19 cellular contexts compared by ENCODE assay signal in genomic region chr22:49915610-49916009, GRCh38.
"Had no signal": no experiment of that assay in that cellular context is flagged by ENCODE, and none has a peak within 500 bp of the region (broad histone marks: within the 10 kb centered on the region; RNA-seq: fewer than 3 reads in every experiment).

No MANE protein-coding gene starts in this region.

- H3K27me3 Mint-ChIP-seq: effector memory CD8-positive, alpha-beta T cell; naive thymus-derived CD4-positive, alpha-beta T cell; stimulated activated naive CD8-positive, alpha-beta T cell treated with anti-CD3 and anti-CD28 coated beads, Interleukin-15, Interleukin-2, amounts not matched to agents 100 ng/mL and 50 ng/mL, for 24 hours had no signal

- H3K4me3 ChIP-seq: breast epithelium, left lung, mucosa of descending colon, prostate gland, testis, upper lobe of left lung had no signal

- H3K27me3 ChIP-seq: breast epithelium, left lung, testis, upper lobe of left lung had no signal

- H3K27ac ChIP-seq: breast epithelium, epithelial cell of prostate, left lung, prostate gland, testis, upper lobe of left lung had no signal

- H3K36me3 ChIP-seq: prostate gland had no signal

- H3K27ac Mint-ChIP-seq: activated T-helper 1 cell treated with anti-CD3 and anti-CD28 coated beads, Interleukin-12 subunit alpha, Interleukin-12 subunit beta, Interleukin-2, Interleukin-4 antibody, amounts not matched to agents 30 ng/mL and 10 ng/mL and 1 ng/mL, durations not matched to agents 14 hours and 24 hours and 36 hours; effector memory CD8-positive, alpha-beta T cell; stimulated activated naive CD8-positive, alpha-beta T cell treated with anti-CD3 and anti-CD28 coated beads, Interleukin-15, Interleukin-2, amounts not matched to agents 100 ng/mL and 50 ng/mL, for 24 hours had no signal

- ATAC-seq: effector memory CD8-positive, alpha-beta T cell; left lung; mucosa of descending colon; naive thymus-derived CD4-positive, alpha-beta T cell; sciatic nerve had no signal

- H3K9me3 Mint-ChIP-seq: activated T-helper 1 cell treated with anti-CD3 and anti-CD28 coated beads, Interleukin-12 subunit alpha, Interleukin-12 subunit beta, Interleukin-2, Interleukin-4 antibody, amounts not matched to agents 30 ng/mL and 10 ng/mL and 1 ng/mL, durations not matched to agents 14 hours and 24 hours and 36 hours; effector memory CD8-positive, alpha-beta T cell; naive thymus-derived CD4-positive, alpha-beta T cell; stimulated activated naive CD8-positive, alpha-beta T cell treated with anti-CD3 and anti-CD28 coated beads, Interleukin-15, Interleukin-2, amounts not matched to agents 100 ng/mL and 50 ng/mL, for 24 hours had no signal

- H3K9me3 ChIP-seq: breast epithelium, left lung, mucosa of descending colon, prostate gland, testis, upper lobe of left lung had no signal

- DNase-seq: activated CD4-positive, CD25-positive, alpha-beta regulatory T cell treated with anti-CD3 and anti-CD28 coated beads, Interleukin-2, amount 50 U/mL, for 72 hours; anterior cingulate cortex; cerebellar nuclear complex; dermis blood vessel endothelial cell; effector memory CD8-positive, alpha-beta T cell; head of caudate nucleus; naive thymus-derived CD4-positive, alpha-beta T cell; occipital lobe; SW 1271; testis; upper lobe of left lung had no signal
